8 cellular contexts compared by ENCODE assay signal in the genomic region with DNA sequence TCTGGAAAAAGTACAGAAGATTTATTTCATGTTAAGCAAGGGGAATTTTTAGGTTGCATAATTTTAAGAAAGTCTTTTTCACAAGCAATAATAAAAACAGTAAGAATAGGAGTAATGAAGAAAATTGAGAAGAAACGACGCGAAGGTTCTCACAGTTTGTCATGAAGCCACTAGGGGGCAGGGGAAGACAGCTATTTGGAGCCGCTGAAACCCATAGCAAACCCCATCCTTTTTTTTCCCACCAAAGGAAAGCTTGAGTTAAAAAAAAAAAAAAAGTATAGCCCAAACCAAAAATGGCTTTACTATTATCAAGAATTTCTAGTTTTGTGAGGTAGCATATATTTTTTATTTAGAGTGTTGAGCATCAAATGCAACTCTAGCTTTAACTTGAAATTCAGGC.
A peak's percentile ranks its signal among the peaks of the same experiment; 100 is the strongest.
DNase-seq lines count a peak whose midpoint lies in the region; ATAC-seq and TF ChIP-seq lines count a peak whose summit lies in the region.

No MANE protein-coding gene starts in this region.

- intact Hi-C loops in CD4-positive, alpha-beta memory T cell (cut with micrococcal nuclease), result loop anchor here (1.0 to 5.0 kb wide), 4 partner anchors 115 to 921 kb away; no protein-coding TSS in a partner anchor
- intact Hi-C loops in transverse colon (cut with DNase I; ENCODE audit: low total_unique reads), result loop anchor here (2.0 to 10.0 kb wide), 2 partner anchors 307 to 429 kb away; no protein-coding TSS in a partner anchor

- in situ Hi-C loops in transverse colon (cut with MboI; ENCODE audit: low pct_ligation_motif_present in 1 of 4, low pct_unique_long_range_greater_than_20kb in 1 of 4, low sequenced_read_pairs in 3 of 4), result loop anchor here (5.0 to 25.0 kb wide), 7 partner anchors 99 to 421 kb away; no protein-coding TSS in a partner anchor

- no peak for TF ChIP-seq EP300 in transverse colon (IDR thresholded peaks at IDR 0.05; ENCODE audit: low read depth)

- peak; percentile 73 for ATAC-seq in GM21619 (IDR thresholded peaks at IDR 0.05; ENCODE audit: unreplicated experiment)
- ATAC-seq in naive thymus-derived CD8-positive, alpha-beta T cell, result peak; percentile 61 to 69
- no peak for ATAC-seq in HG03025 (IDR thresholded peaks at IDR 0.05; ENCODE audit: low FRiP score, unreplicated experiment)

- POLR2A ChIA-PET in CD4-positive, alpha-beta memory T cell (lab: Charles Lee; ENCODE audit: partially characterized antibody), result interaction anchor here (1.0 to 1.4 kb wide), 2 partner anchors 303 to 307 kb away, joined by 5 to 8 read pairs; partner anchors contain the start of gene BCL2
- POLR2A ChIA-PET in naive thymus-derived CD8-positive, alpha-beta T cell (lab: Charles Lee), result interaction anchor here (0.7 to 1.4 kb wide), 4 partner anchors 69 to 405 kb away, joined by 3 to 5 read pairs (median 4); no protein-coding TSS in a partner anchor

- CTCF ChIA-PET in CD4-positive, alpha-beta memory T cell (lab: Charles Lee; ENCODE audit: partially characterized antibody), result interaction anchor here (0.7 to 8.2 kb wide), 42 partner anchors 10 to 978 kb away, joined by 3 to 182 read pairs (median 4); partner anchors contain the start of genes BCL2 and VPS4B

- H3K27me3 ChIP-seq in CD4-positive, alpha-beta memory T cell (ENCODE audit: insufficient read depth, low read length), result peaks cover 5% of the 10 kb centered on the region
- peaks cover 5% of the 10 kb centered on the region for H3K27me3 ChIP-seq in transverse colon

- peaks cover 0 to 2% (median 0%) of the 10 kb centered on the region in 4 donors for H3K4me1 Mint-ChIP-seq in CD4-positive, alpha-beta memory T cell
- no peaks in the 10 kb centered on the region for H3K4me1 Mint-ChIP-seq in naive thymus-derived CD8-positive, alpha-beta T cell

- peaks cover 5 to 6% of the 10 kb centered on the region in 2 donors for H3K27me3 Mint-ChIP-seq in CD4-positive, alpha-beta memory T cell
- H3K27me3 Mint-ChIP-seq in naive thymus-derived CD8-positive, alpha-beta T cell, result peaks cover 5 to 23% (median 7%) of the 10 kb centered on the region in 5 donors

- no peaks in the 10 kb centered on the region for H3K36me3 ChIP-seq in CD4-positive, alpha-beta memory T cell (ENCODE audit: insufficient read depth, low read length)
- H3K36me3 ChIP-seq in transverse colon, result no peaks in the 10 kb centered on the region

- H3K9me3 Mint-ChIP-seq in CD4-positive, alpha-beta memory T cell, result peaks cover 0 to 13% (median 8%) of the 10 kb centered on the region in 8 donors
- H3K9me3 Mint-ChIP-seq in naive thymus-derived CD8-positive, alpha-beta T cell, result peaks cover 2 to 14% (median 8%) of the 10 kb centered on the region in 9 donors

- no peak overlapping the region for H3K4me3 ChIP-seq in CD4-positive, alpha-beta memory T cell (ENCODE audit: low read length in 2 of 2)
- H3K4me3 ChIP-seq in epithelial cell of proximal tubule (ENCODE audit: low read depth, low read length), result no peak overlapping the region
- no peak overlapping the region for H3K4me3 ChIP-seq in transverse colon

- H3K4me1 ChIP-seq in CD4-positive, alpha-beta memory T cell (ENCODE audit: insufficient read depth, low read length), result no peaks in the 10 kb centered on the region
- peaks cover 0 to 2% (median 0%) of the 10 kb centered on the region in 4 donors for H3K4me1 ChIP-seq in transverse colon

- TF ChIP-seq CTCF in epithelial cell of proximal tubule (conservative IDR thresholded peaks at IDR 0.05; ENCODE audit: low read depth, low read length) (peak; percentile 88), transverse colon (IDR thresholded peaks at IDR 0.05) (peak; percentile 82 to 86 (median 84))

- peaks cover 0 to 5% of the 10 kb centered on the region in 2 donors for H3K36me3 Mint-ChIP-seq in CD4-positive, alpha-beta memory T cell
- peaks cover 0 to 6% (median 6%) of the 10 kb centered on the region in 3 donors for H3K36me3 Mint-ChIP-seq in naive thymus-derived CD8-positive, alpha-beta T cell

- TF ChIP-seq POLR2A in transverse colon (IDR thresholded peaks at IDR 0.05), result no peak

- H3K9me3 ChIP-seq in CD4-positive, alpha-beta memory T cell (ENCODE audit: control insufficient read depth in 1 of 2, low read length in 2 of 2), result no peaks in the 10 kb centered on the region
- no peaks in the 10 kb centered on the region for H3K9me3 ChIP-seq in transverse colon

- peak; percentile 51 to 62 (median 56) for DNase-seq in CD4-positive, alpha-beta memory T cell
- DNase-seq in NCI-H2171 treated with DMSO at 0.1 percent for 48 hours (lab: John Stamatoyannopoulos, UW), result peak; percentile 73
- peak; percentile 19 for DNase-seq in activated CD4-positive, alpha-beta T cell treated with anti-CD3 and anti-CD28 coated beads for 1 hour
- no peak for DNase-seq in epithelial cell of proximal tubule (ENCODE audit: low read depth)
- peak; percentile 21 to 75 (median 49) for DNase-seq in naive thymus-derived CD8-positive, alpha-beta T cell
- DNase-seq in transverse colon, result peak; percentile 37

- no peak overlapping the region for H3K27ac ChIP-seq in CD4-positive, alpha-beta memory T cell (ENCODE audit: low read depth, low read length)
- no peak overlapping the region for H3K27ac ChIP-seq in transverse colon

- H3K4me3 Mint-ChIP-seq in CD4-positive, alpha-beta memory T cell, result no peak overlapping the region
- no peak overlapping the region for H3K4me3 Mint-ChIP-seq in naive thymus-derived CD8-positive, alpha-beta T cell

- no peak overlapping the region for H3K27ac Mint-ChIP-seq in CD4-positive, alpha-beta memory T cell
- no peak overlapping the region for H3K27ac Mint-ChIP-seq in naive thymus-derived CD8-positive, alpha-beta T cell

- 0 to 1% methylated on average over 4 of the region's 4 CpGs for WGBS in transverse colon (ENCODE audit: low coverage in 1 of 2), 2 donors
